17 cellular contexts compared by ENCODE assay signal in the genomic region with DNA sequence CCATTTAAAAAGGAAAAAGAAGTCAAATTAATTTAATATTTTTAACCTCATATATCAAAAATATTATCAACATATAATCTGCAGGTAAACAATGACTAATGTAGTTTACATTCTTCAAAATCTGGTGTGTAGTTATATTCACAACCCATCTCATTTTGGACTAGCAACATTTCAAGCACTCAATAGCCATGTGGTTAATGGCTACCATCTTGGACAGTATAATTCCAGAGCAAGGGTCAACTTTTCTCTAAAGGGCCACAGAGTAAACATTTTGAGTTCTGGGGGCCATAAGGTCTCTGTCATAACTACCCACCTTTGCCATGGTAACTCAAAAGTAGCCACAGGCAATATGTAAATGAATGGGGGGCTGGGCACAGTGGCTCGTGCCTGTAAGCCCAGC.
DNase-seq lines count a peak whose midpoint lies in the region; ATAC-seq, FAIRE-seq and TF ChIP-seq lines count a peak whose summit lies in the region.
"Had no signal": no experiment of that assay in that cellular context is flagged by ENCODE, and none has a peak within 500 bp of the region (broad histone marks: within the 10 kb centered on the region; RNA-seq: fewer than 3 reads in every experiment).

No MANE protein-coding gene starts in this region.

- H3K79me2 ChIP-seq in HepG2 (ENCODE audit: insufficient read depth, low read length): no peaks in the 10 kb centered on the region
- no peaks in the 10 kb centered on the region for H3K79me2 ChIP-seq in PC-3 (ENCODE audit: low read length)
- no peaks in the 10 kb centered on the region for H3K79me2 ChIP-seq in mesendoderm (ENCODE audit: control insufficient read depth, insufficient read depth, low read length)

- TF ChIP-seq EP300 in HepG2 (IDR thresholded peaks at IDR 0.05; ENCODE audit: low read depth in 2 of 2, low read length in 2 of 2) (no peak; a peak in 1 of 4 replicates), HepG2 (CRISPR knock-in tag; IDR thresholded peaks at IDR 0.05; ENCODE audit: borderline replicate concordance) (no peak)

- H3K27ac Mint-ChIP-seq in Caco-2 (ENCODE audit: unreplicated experiment): no peak overlapping the region
- H3K27ac Mint-ChIP-seq: CD4-positive, alpha-beta T cell; H9 had no signal

- no peak overlapping the region for H2AK5ac ChIP-seq in mesendoderm (ENCODE audit: low read length)

- H3K4me2 ChIP-seq in HepG2 (ENCODE audit: low read depth, low read length): no peak overlapping the region; the same call in 1 of the 2 replicates
- H3K4me2 ChIP-seq in PC-3 (ENCODE audit: low read length): peak overlapping the region; percentile 71
- H3K4me2 ChIP-seq in mesendoderm (ENCODE audit: low read length): no peak overlapping the region

- H3K18ac ChIP-seq in mesendoderm (ENCODE audit: low read length): no peak overlapping the region

- H3K9ac ChIP-seq in HepG2 (ENCODE audit: insufficient read depth, low read depth, low read length) (no peak overlapping the region), PC-3 (ENCODE audit: low read length) (no peak overlapping the region), mesendoderm (ENCODE audit: low read length) (no peak overlapping the region)

- H3K4me3 ChIP-seq in HepG2 (replicated peaks in 1 of 3; ENCODE audit: insufficient read depth in 1 of 3, low read depth in 2 of 3, low read length in 3 of 3): no peak overlapping the region; a peak in 1 of 6 replicates
- H3K4me3 ChIP-seq in right lobe of liver: no peak overlapping the region
- no peak overlapping the region for H3K4me3 ChIP-seq in PC-3 (ENCODE audit: low read length)
- no peak overlapping the region for H3K4me3 ChIP-seq in mesendoderm (ENCODE audit: low read length)
- no peak overlapping the region for H3K4me3 ChIP-seq in Caco-2 (ENCODE audit: low read depth, low read length)
- H3K4me3 ChIP-seq in spleen: no peak overlapping the region
- H3K4me3 ChIP-seq: GM12878 had no signal

- no peak overlapping the region for H2BK5ac ChIP-seq in mesendoderm (ENCODE audit: low read length)

- no peaks in the 10 kb centered on the region for H3F3A ChIP-seq in PC-3 (ENCODE audit: low read length, unreplicated experiment)

- H3K23ac ChIP-seq in mesendoderm (ENCODE audit: low read length): no peak overlapping the region

- WGBS in HepG2 (ENCODE audit: low lambda C conversion rate): 90% methylated on average over 1 of the region's 1 CpG
- WGBS in right lobe of liver (ENCODE audit: insufficient coverage, low coverage, low lambda C conversion rate, missing lambda C conversion rate): 80% methylated on average over 1 of the region's 1 CpG
- no CpG with 5 or more reads among the region's 1 CpG for WGBS in mesendoderm (ENCODE audit: extremely low coverage, insufficient coverage, low lambda C conversion rate)
- WGBS in spleen, 5 donors: 91 to 100% (median 95%) methylated on average over 1 of the region's 1 CpG

- no peaks in the 10 kb centered on the region for H3K27me3 Mint-ChIP-seq in Caco-2 (ENCODE audit: insufficient read depth, unreplicated experiment)
- H3K27me3 Mint-ChIP-seq: CD4-positive, alpha-beta T cell; IgD-negative memory B cell had no signal

- H2AFZ ChIP-seq in HepG2 (ENCODE audit: low read length) (no peak overlapping the region), PC-3 (ENCODE audit: low read length) (no peak overlapping the region)

- H3K4me1 Mint-ChIP-seq in Caco-2 (ENCODE audit: low read depth, unreplicated experiment): peaks cover 15% of the 10 kb centered on the region

- CTCF ChIA-PET in HepG2 (lab: Yijun Ruan, JAX; ENCODE audit: low intra/inter-chr PET ratio, low total read pairs) (no interaction called here), PC-3 (lab: Charles Lee) (no interaction called here), Caco-2 (lab: Charles Lee) (no interaction called here)

- no peak for TF ChIP-seq RAD21 in HepG2 (CRISPR knock-in tag; IDR thresholded peaks at IDR 0.05)

- H3K4me1 ChIP-seq in HepG2 (ENCODE audit: insufficient read depth, low read length) (peaks cover 51% of the 10 kb centered on the region), right lobe of liver (peaks cover 0 to 17% (median 0%) of the 10 kb centered on the region in 4 donors), PC-3 (ENCODE audit: insufficient read depth, low read length) (peaks cover 17% of the 10 kb centered on the region), mesendoderm (ENCODE audit: control insufficient read depth, low read depth, low read length) (no peaks in the 10 kb centered on the region), Caco-2 (peaks cover 18% of the 10 kb centered on the region), spleen (no peaks in the 10 kb centered on the region)

- no peak for FAIRE-seq in HepG2 (lab: Jason Lieb, UNC)
- FAIRE-seq: GM12878, H1, HTR-8/SVneo had no signal

- H3K56ac ChIP-seq in mesendoderm (ENCODE audit: low read length): no peak overlapping the region

- H3K9me3 Mint-ChIP-seq in Caco-2 (ENCODE audit: unreplicated experiment): peaks cover 7% of the 10 kb centered on the region
- H3K9me3 Mint-ChIP-seq: CD4-positive, alpha-beta T cell had no signal

- H3K27me3 ChIP-seq in HepG2 (ENCODE audit: control insufficient read depth in 1 of 2, insufficient read depth in 2 of 2, low read length in 2 of 2) (no peaks in the 10 kb centered on the region), right lobe of liver (no peaks in the 10 kb centered on the region), PC-3 (ENCODE audit: low read length) (no peaks in the 10 kb centered on the region), mesendoderm (ENCODE audit: insufficient read depth, low read length, poor library complexity) (no peaks in the 10 kb centered on the region), Caco-2 (replicated peaks; ENCODE audit: control insufficient read depth, insufficient read depth, low read length) (no peaks in the 10 kb centered on the region), spleen (replicated peaks in 1 of 7) (no peaks in the 10 kb centered on the region)

- H4K5ac ChIP-seq in mesendoderm (ENCODE audit: low read length): no peak overlapping the region

- H4K20me1 ChIP-seq in HepG2 (ENCODE audit: insufficient read depth, low read length) (no peaks in the 10 kb centered on the region), PC-3 (ENCODE audit: low read length) (no peaks in the 10 kb centered on the region)

- ATAC-seq in HepG2 (no peak), right lobe of liver (no peak), PC-3 (peak; percentile 58; the same call in 1 of the 2 replicates), GM21717 (IDR thresholded peaks at IDR 0.05; ENCODE audit: unreplicated experiment) (no peak)
- ATAC-seq: GM12878 had no signal

- H3K9me3 ChIP-seq in HepG2 (ENCODE audit: low read length) (peaks cover 9% of the 10 kb centered on the region; the same call in 1 of the 2 replicates), right lobe of liver (no peaks in the 10 kb centered on the region), PC-3 (ENCODE audit: low read length) (no peaks in the 10 kb centered on the region), Caco-2 (peaks cover 6% of the 10 kb centered on the region; the same call in 1 of the 2 replicates), spleen (peaks cover 0 to 17% (median 11%) of the 10 kb centered on the region in 8 donors)

- peaks cover 0 to 23% of the 10 kb centered on the region in 2 experiments; a peak in 4 of 5 replicates for H3K36me3 ChIP-seq in HepG2 (replicated peaks in 1 of 2; ENCODE audit: control insufficient read depth in 1 of 2, insufficient read depth in 2 of 2, low read length in 2 of 2)
- H3K36me3 ChIP-seq in right lobe of liver: no peaks in the 10 kb centered on the region
- no peaks in the 10 kb centered on the region for H3K36me3 ChIP-seq in PC-3 (ENCODE audit: low read depth, low read length)
- no peaks in the 10 kb centered on the region for H3K36me3 ChIP-seq in mesendoderm (ENCODE audit: control insufficient read depth, insufficient read depth, low read length)
- H3K36me3 ChIP-seq in Caco-2 (ENCODE audit: control insufficient read depth, insufficient read depth, low read length): no peaks in the 10 kb centered on the region
- peaks cover 0 to 69% (median 17%) of the 10 kb centered on the region in 6 donors for H3K36me3 ChIP-seq in spleen

- no peak overlapping the region for H2BK15ac ChIP-seq in mesendoderm (replicated peaks; ENCODE audit: low read depth)

- H3K27ac ChIP-seq in HepG2 (ENCODE audit: extremely low read length, insufficient read depth, low read length): peak overlapping the region; percentile 58
- H3K27ac ChIP-seq in right lobe of liver: no peak overlapping the region
- H3K27ac ChIP-seq in PC-3 (ENCODE audit: low read length): peak overlapping the region; percentile 47
- H3K27ac ChIP-seq in mesendoderm (ENCODE audit: low read depth, low read length): no peak overlapping the region
- H3K27ac ChIP-seq in spleen: no peak overlapping the region
- H3K27ac ChIP-seq: C4-2B had no signal

- TF ChIP-seq CTCF in HepG2 (CRISPR knock-in tag; IDR thresholded peaks at IDR 0.05) (no peak), right lobe of liver (IDR thresholded peaks at IDR 0.05) (no peak), PC-3 (conservative IDR thresholded peaks at IDR 0.05; ENCODE audit: low read depth, low read length) (no peak), Caco-2 (IDR thresholded peaks at IDR 0.05; ENCODE audit: insufficient read depth in 1 of 2, low read depth in 1 of 2, low read length in 1 of 2, severe bottlenecking in 1 of 2, unreplicated experiment in 1 of 2) (no peak), spleen (IDR thresholded peaks at IDR 0.05 in 8 of 11, conservative IDR thresholded peaks at IDR 0.05 in 3 of 11) (no peak)

- no peak for TF ChIP-seq POLR2A in HepG2 (IDR thresholded peaks at IDR 0.05; ENCODE audit: insufficient read depth in 1 of 2, low read depth in 2 of 2, low read length in 2 of 2)
- no peak for TF ChIP-seq POLR2A in right lobe of liver (IDR thresholded peaks at IDR 0.05)
- TF ChIP-seq POLR2A in spleen (IDR thresholded peaks at IDR 0.05): no peak

- no peaks in the 10 kb centered on the region for H3K79me1 ChIP-seq in mesendoderm (ENCODE audit: low read length)

- H2BK120ac ChIP-seq in mesendoderm (ENCODE audit: low read depth, low read length): no peak overlapping the region

- no peak for DNase-seq in HepG2 (ENCODE audit: low spot score)
- no peak for DNase-seq in right lobe of liver
- peak; percentile 31 for DNase-seq in PC-3
- peak; percentile 27 for DNase-seq in mesendoderm
- DNase-seq in Caco-2: no peak
- DNase-seq in spleen: no peak
- DNase-seq: ACHN; CD4-positive, alpha-beta T cell; DND-41; EL; H9 had no signal

- intact Hi-C loops in HepG2 (cut with micrococcal nuclease; ENCODE audit: unreplicated experiment): no loop called here
- intact Hi-C loops in right lobe of liver (cut with DNase I): no loop called here
- intact Hi-C loops in PC-3 (cut with micrococcal nuclease): no loop called here
- intact Hi-C loops in Caco-2 (cut with micrococcal nuclease; ENCODE audit: unreplicated experiment): no loop called here
- intact Hi-C loops in spleen (cut with DNase I; ENCODE audit: low total_unique reads): no loop called here

- BruUV-seq in HepG2 (replicated peaks; lab: Mats Ljungman, UMichigan) (no TSS peak), PC-3 (replicated peaks; lab: Mats Ljungman, UMichigan) (no TSS peak), Caco-2 (replicated peaks; lab: Mats Ljungman, UMichigan) (no TSS peak)

- no peak overlapping the region for H3K4ac ChIP-seq in mesendoderm (ENCODE audit: low read depth, low read length)

- no peaks in the 10 kb centered on the region for H3K9me2 ChIP-seq in PC-3 (replicated peaks; ENCODE audit: low read length)

- H3K36me3 Mint-ChIP-seq in Caco-2 (ENCODE audit: insufficient read depth, unreplicated experiment): peaks cover 38% of the 10 kb centered on the region

- in situ Hi-C loops in HepG2 (cut with HindIII; ENCODE audit: extremely low pct_ligation_motif_present, low pct_unique_long_range_greater_than_20kb): no loop called here

- no peak overlapping the region for H3K4me3 Mint-ChIP-seq in Caco-2 (ENCODE audit: unreplicated experiment)
- H3K4me3 Mint-ChIP-seq: CD4-positive, alpha-beta T cell; H9; IgD-negative memory B cell had no signal

- POLR2A ChIA-PET in HepG2 (lab: Yijun Ruan, JAX) (no interaction called here), PC-3 (lab: Charles Lee; ENCODE audit: unreplicated experiment) (no interaction called here), Caco-2 (lab: Charles Lee) (no interaction called here)

- no peak overlapping the region for H4K8ac ChIP-seq in mesendoderm (ENCODE audit: low read depth, low read length)

Comparison
In these comparisons a context has a peak if more than half of its experiments do, and no peak if none do; other contexts are left out.
1. H3K27ac ChIP-seq: peak in HepG2 (single experiment) and PC-3 (single experiment); none in right lobe of liver (0 of 3), mesendoderm (single experiment) and spleen (0 of 8).
2. DNase-seq: peak in PC-3 (single experiment) and mesendoderm (single experiment); none in HepG2 (single experiment), right lobe of liver (0 of 3), Caco-2 (0 of 2) and spleen (single experiment).